Comparison of ENCODE assay signal across 9 cellular contexts in genomic region chr7:116512524-116513188, GRCh38. TPM values are rescaled to one million over a fixed set of nuclear protein-coding genes. Genes with fewer than 3 reads are reported as not detected.
DNase-seq lines count a peak whose midpoint lies in the region; ATAC-seq and TF ChIP-seq lines count a peak whose summit lies in the region.
"Had no signal": no experiment of that assay in that cellular context is flagged by ENCODE, and none has a peak within 500 bp of the region (broad histone marks: within the 10 kb centered on the region; RNA-seq: fewer than 3 reads in every experiment).

No MANE protein-coding gene starts in this region.

- no peak overlapping the region for H3K4me3 ChIP-seq in Caco-2 (ENCODE audit: low read depth, low read length)
- H3K4me3 ChIP-seq in OCI-LY3 (ENCODE audit: low read length) = peak overlapping the region; percentile 77
- no peak overlapping the region for H3K4me3 ChIP-seq in rectal smooth muscle tissue (ENCODE audit: low read length)

- H3K36me3 Mint-ChIP-seq in Caco-2 (ENCODE audit: insufficient read depth, unreplicated experiment) = no peaks in the 10 kb centered on the region
- no peaks in the 10 kb centered on the region for H3K36me3 Mint-ChIP-seq in activated T-helper 2 cell treated with anti-CD3 and anti-CD28 coated beads, Interferon-gamma antibody, Interleukin-2, Interleukin-4, amounts not matched to agents 10 μg/mL and 5 μg/mL and 100 μg/mL, durations not matched to agents 14 hours and 24 hours and 36 hours (ENCODE audit: low read depth)

- H3K4me2 ChIP-seq in OCI-LY3 (ENCODE audit: low read length) = peak overlapping the region; percentile 94

- no peaks in the 10 kb centered on the region for H3K9me3 Mint-ChIP-seq in Caco-2 (ENCODE audit: unreplicated experiment)
- H3K9me3 Mint-ChIP-seq in activated T-helper 2 cell treated with anti-CD3 and anti-CD28 coated beads, Interferon-gamma antibody, Interleukin-2, Interleukin-4, amounts not matched to agents 10 μg/mL and 5 μg/mL and 100 μg/mL, durations not matched to agents 14 hours and 24 hours and 36 hours = no peaks in the 10 kb centered on the region

- H3K4me1 Mint-ChIP-seq in Caco-2 (ENCODE audit: low read depth, unreplicated experiment) = peaks cover 23% of the 10 kb centered on the region
- H3K4me1 Mint-ChIP-seq in activated T-helper 2 cell treated with anti-CD3 and anti-CD28 coated beads, Interferon-gamma antibody, Interleukin-2, Interleukin-4, amounts not matched to agents 10 μg/mL and 5 μg/mL and 100 μg/mL, durations not matched to agents 14 hours and 24 hours and 36 hours (ENCODE audit: low read depth) = peaks cover 11% of the 10 kb centered on the region

- H3K27ac ChIP-seq in OCI-LY3 (ENCODE audit: low read length) (peak overlapping the region; percentile 64), epithelial cell of prostate (peak overlapping the region; percentile 76), rectal smooth muscle tissue (ENCODE audit: low read depth, low read length) (peak overlapping the region; percentile 28)

- intact Hi-C loops in Caco-2 (cut with micrococcal nuclease; ENCODE audit: unreplicated experiment) = no loop called here
- intact Hi-C loops in activated T-helper 2 cell treated with anti-CD3 and anti-CD28 coated beads, Interferon-gamma antibody, Interleukin-2, Interleukin-4, amounts not matched to agents 10 μg/mL and 5 μg/mL and 100 μg/mL, durations not matched to agents 14 hours and 24 hours and 36 hours (cut with micrococcal nuclease) = no loop called here

- H3K36me3 ChIP-seq in Caco-2 (ENCODE audit: control insufficient read depth, insufficient read depth, low read length) (no peaks in the 10 kb centered on the region), OCI-LY3 (replicated peaks; ENCODE audit: low read depth, low read length) (no peaks in the 10 kb centered on the region), rectal smooth muscle tissue (ENCODE audit: control insufficient read depth, insufficient read depth, low read length) (no peaks in the 10 kb centered on the region)

- ATAC-seq in HG02970 (IDR thresholded peaks at IDR 0.05; ENCODE audit: low FRiP score, unreplicated experiment) = no peak
- no peak for ATAC-seq in GM19328 (IDR thresholded peaks at IDR 0.05; ENCODE audit: unreplicated experiment)

- H3K27ac Mint-ChIP-seq in Caco-2 (ENCODE audit: unreplicated experiment) = no peak overlapping the region
- H3K27ac Mint-ChIP-seq in activated T-helper 2 cell treated with anti-CD3 and anti-CD28 coated beads, Interferon-gamma antibody, Interleukin-2, Interleukin-4, amounts not matched to agents 10 μg/mL and 5 μg/mL and 100 μg/mL, durations not matched to agents 14 hours and 24 hours and 36 hours = no peak overlapping the region

- TF ChIP-seq CTCF in Caco-2 (IDR thresholded peaks at IDR 0.05; ENCODE audit: insufficient read depth in 1 of 2, low read depth in 1 of 2, low read length in 1 of 2, severe bottlenecking in 1 of 2, unreplicated experiment in 1 of 2) (no peak), OCI-LY3 (IDR thresholded peaks at IDR 0.05; ENCODE audit: low read depth, low read length) (no peak)

- H3K9me3 ChIP-seq in Caco-2 (no peaks in the 10 kb centered on the region), OCI-LY3 (ENCODE audit: insufficient read depth, low read length) (no peaks in the 10 kb centered on the region)

- peak overlapping the region; percentile 69 for H3K4me3 Mint-ChIP-seq in Caco-2 (ENCODE audit: unreplicated experiment)
- no peak overlapping the region for H3K4me3 Mint-ChIP-seq in activated T-helper 2 cell treated with anti-CD3 and anti-CD28 coated beads, Interferon-gamma antibody, Interleukin-2, Interleukin-4, amounts not matched to agents 10 μg/mL and 5 μg/mL and 100 μg/mL, durations not matched to agents 14 hours and 24 hours and 36 hours (ENCODE audit: low read depth)

- H3K9ac ChIP-seq in OCI-LY3 (ENCODE audit: low read length) (peak overlapping the region; percentile 63), rectal smooth muscle tissue (ENCODE audit: low read length) (no peak overlapping the region)

- no peaks in the 10 kb centered on the region for H3K79me2 ChIP-seq in OCI-LY3 (ENCODE audit: low read length)

- peaks cover 7% of the 10 kb centered on the region for H3K4me1 ChIP-seq in Caco-2
- H3K4me1 ChIP-seq in OCI-LY3 (ENCODE audit: low read length) = peaks cover 30% of the 10 kb centered on the region
- peaks cover 5% of the 10 kb centered on the region for H3K4me1 ChIP-seq in rectal smooth muscle tissue (ENCODE audit: control insufficient read depth, insufficient read depth, low read length)

- no TSS peak for BruUV-seq in Caco-2 (replicated peaks; lab: Mats Ljungman, UMichigan)

- POLR2A ChIA-PET in Caco-2 (lab: Charles Lee) = interaction anchor here (0.6 kb wide), 1 partner anchor 57 kb away, joined by 3 read pairs; no protein-coding TSS in a partner anchor

- DNase-seq in Caco-2 (no peak), epithelial cell of prostate (ENCODE audit: low read depth, low spot score) (no peak), SHP77 treated with DMSO at 0.1 percent for 48 hours (lab: John Stamatoyannopoulos, UW) (no peak)
- DNase-seq in activated T-helper 2 cell treated with anti-CD3 and anti-CD28 coated beads, Interferon-gamma antibody, Interleukin-2, Interleukin-4, amounts not matched to agents 10 μg/mL and 5 μg/mL and 100 μg/mL, durations not matched to agents 14 hours and 24 hours and 36 hours (ENCODE audit: low spot score) = no peak
- DNase-seq: glutamatergic neuron had no signal

- peak overlapping the region; percentile 95 for H2AFZ ChIP-seq in OCI-LY3 (ENCODE audit: low read depth, low read length)

- CTCF ChIA-PET in Caco-2 (lab: Charles Lee) = no interaction called here

- H3K27me3 ChIP-seq in Caco-2 (replicated peaks; ENCODE audit: control insufficient read depth, insufficient read depth, low read length) (no peaks in the 10 kb centered on the region), OCI-LY3 (ENCODE audit: low read depth, low read length) (no peaks in the 10 kb centered on the region), rectal smooth muscle tissue (ENCODE audit: control insufficient read depth, insufficient read depth, low read length) (no peaks in the 10 kb centered on the region)

- H3K27me3 Mint-ChIP-seq in Caco-2 (ENCODE audit: insufficient read depth, unreplicated experiment) = no peaks in the 10 kb centered on the region
- peaks cover 46% of the 10 kb centered on the region for H3K27me3 Mint-ChIP-seq in activated T-helper 2 cell treated with anti-CD3 and anti-CD28 coated beads, Interferon-gamma antibody, Interleukin-2, Interleukin-4, amounts not matched to agents 10 μg/mL and 5 μg/mL and 100 μg/mL, durations not matched to agents 14 hours and 24 hours and 36 hours (ENCODE audit: low read depth)

- no peaks in the 10 kb centered on the region for H4K20me1 ChIP-seq in OCI-LY3 (ENCODE audit: insufficient read depth, low read length)

RNA-seq across cellular contexts. Expression of gene CAV1, which starts 12.2 kb away (rescaled TPM):
- total RNA-seq in Caco-2 (2022) = 4.9 and 6.0 TPM in 2 replicates
- total RNA-seq in activated T-helper 2 cell treated with anti-CD3 and anti-CD28 coated beads, Interferon-gamma antibody, Interleukin-2, Interleukin-4, amounts not matched to agents 10 μg/mL and 5 μg/mL and 100 μg/mL, durations not matched to agents 14 hours and 24 hours and 36 hours = 0.41 and 0.57 TPM in 2 replicates

RNA-seq across cellular contexts. Expression of gene CAV2, which starts 13.1 kb away (rescaled TPM):
- total RNA-seq in Caco-2 (2022) = 17.6 and 18.1 TPM in 2 replicates
- not detected in 2 replicates for total RNA-seq in activated T-helper 2 cell treated with anti-CD3 and anti-CD28 coated beads, Interferon-gamma antibody, Interleukin-2, Interleukin-4, amounts not matched to agents 10 μg/mL and 5 μg/mL and 100 μg/mL, durations not matched to agents 14 hours and 24 hours and 36 hours

Comparison
In these comparisons a context has a peak if more than half of its experiments do, and no peak if none do; other contexts are left out.
1. RNA of gene CAV2, which starts 13.1 kb away (total RNA-seq): 17.6 to 18.1 TPM in Caco-2; not detected in activated T-helper 2 cell treated with anti-CD3 and anti-CD28 coated beads, Interferon-gamma antibody, Interleukin-2, Interleukin-4, amounts not matched to agents 10 μg/mL and 5 μg/mL and 100 μg/mL, durations not matched to agents 14 hours and 24 hours and 36 hours; every median in the first group is over 10 times any median in the second.
2. Peak in every context shown above with its lines, with median percentiles within 50 percentile points of each other: H3K27ac ChIP-seq.